17 cellular contexts compared by ENCODE assay signal in the genomic region with DNA sequence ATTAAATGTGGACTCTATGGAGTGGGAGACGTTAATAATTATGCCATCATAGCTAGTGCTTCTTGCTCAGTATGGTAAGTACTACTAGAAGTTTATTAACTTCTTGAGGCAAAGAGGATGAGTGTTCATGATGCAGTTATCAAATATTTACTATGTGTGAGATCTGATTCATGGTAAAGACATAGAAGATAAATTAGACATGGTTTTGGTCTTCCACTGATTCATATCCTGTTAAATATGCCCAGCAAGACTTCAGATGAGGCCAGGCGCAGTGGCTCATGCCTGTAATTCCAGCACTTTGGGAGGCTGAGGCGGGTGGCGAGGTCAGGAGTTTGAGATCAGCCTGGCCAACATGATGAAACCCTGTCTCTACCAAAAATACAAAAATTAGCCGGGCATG.
DNase-seq lines count a peak whose midpoint lies in the region; ATAC-seq, FAIRE-seq and TF ChIP-seq lines count a peak whose summit lies in the region.
"Had no signal": no experiment of that assay in that cellular context is flagged by ENCODE, and none has a peak within 500 bp of the region (broad histone marks: within the 10 kb centered on the region; RNA-seq: fewer than 3 reads in every experiment).

No MANE protein-coding gene starts in this region.

- DNase-seq in EH (ENCODE audit: low read depth) (peak; percentile 91), MG63 (peak; percentile 83), bronchial epithelial cell (ENCODE audit: low read depth) (peak; percentile 87), kidney tubule cell (ENCODE audit: low spot score) (peak; percentile 96), pancreas (no peak), GM20000 (ENCODE audit: low spot score) (no peak), SIG-M5 treated with dmso at 0.1 percent for 504 hours (lab: John Stamatoyannopoulos, UW; ENCODE audit: unreplicated experiment) (no peak)
- DNase-seq: DMS 273 treated with DMSO at 0.1 percent for 48 hours; effector memory CD4-positive, alpha-beta T cell; NCI-H2107; NCI-H524 treated with DMSO at 0.1 percent for 48 hours; SJCRH30 had no signal

- no peak overlapping the region for H3K27ac ChIP-seq in pancreas
- H3K27ac ChIP-seq: C4-2B, neutrophil, SJCRH30, thoracic aorta had no signal

- 70 to 84% methylated on average over 5 of the region's 5 CpGs for WGBS in pancreas, 2 donors

- no peaks in the 10 kb centered on the region for H3K36me3 ChIP-seq in MG63
- no peaks in the 10 kb centered on the region for H3K36me3 ChIP-seq in bronchial epithelial cell (ENCODE audit: control insufficient read depth, insufficient read depth, low read length)
- H3K36me3 ChIP-seq in pancreas: no peaks in the 10 kb centered on the region
- H3K36me3 ChIP-seq: neutrophil, SJCRH30, thoracic aorta had no signal

- ATAC-seq in pancreas (no peak), HG03565 (IDR thresholded peaks at IDR 0.05; ENCODE audit: unreplicated experiment) (no peak)

- TF ChIP-seq CTCF in bronchial epithelial cell (IDR thresholded peaks at IDR 0.05; ENCODE audit: insufficient read depth, low read length, severe bottlenecking) (no peak), pancreas (IDR thresholded peaks at IDR 0.05) (no peak), GM20000 (IDR thresholded peaks at IDR 0.05; ENCODE audit: extremely low read depth, missing control alignments) (no peak)

- FAIRE-seq in bronchial epithelial cell (lab: Jason Lieb, UNC) (no peak), pancreas (lab: Jason Lieb, UNC) (no peak)
- FAIRE-seq: frontal cortex had no signal

- intact Hi-C loops in pancreas (cut with DNase I): no loop called here

- H3K27me3 ChIP-seq in MG63: no peaks in the 10 kb centered on the region
- H3K27me3 ChIP-seq in bronchial epithelial cell (ENCODE audit: control insufficient read depth, insufficient read depth, low read length): no peaks in the 10 kb centered on the region
- H3K27me3 ChIP-seq in pancreas: no peaks in the 10 kb centered on the region
- H3K27me3 ChIP-seq: neutrophil, SJCRH30 had no signal

- H3K4me3 ChIP-seq in MG63 (no peak overlapping the region), bronchial epithelial cell (ENCODE audit: low read depth, low read length) (no peak overlapping the region), pancreas (no peak overlapping the region)
- H3K4me3 ChIP-seq: SJCRH30, thoracic aorta had no signal

- H3K9me3 ChIP-seq in MG63: no peaks in the 10 kb centered on the region; the same call in 1 of the 2 replicates
- no peaks in the 10 kb centered on the region for H3K9me3 ChIP-seq in pancreas
- H3K9me3 ChIP-seq: neutrophil, SJCRH30, thoracic aorta had no signal

- no peaks in the 10 kb centered on the region for H3K4me1 ChIP-seq in pancreas
- H3K4me1 ChIP-seq: SJCRH30 had no signal

Comparison
In these comparisons a context has a peak if more than half of its experiments do, and no peak if none do; other contexts are left out.
1. DNase-seq: peak in EH (single experiment), MG63 (single experiment), bronchial epithelial cell (single experiment) and kidney tubule cell (single experiment); none in pancreas (0 of 6), GM20000 (single experiment) and SIG-M5 treated with dmso at 0.1 percent for 504 hours (single experiment).